In genomic region chr6:109381007-109381746, GRCh38 we compare ENCODE assay signal across 8 cellular contexts. TPM values are rescaled to one million over a fixed set of nuclear protein-coding genes. Genes with fewer than 3 reads are reported as not detected.
A peak's percentile ranks its signal among the peaks of the same experiment; 100 is the strongest.
DNase-seq lines count a peak whose midpoint lies in the region; ATAC-seq and TF ChIP-seq lines count a peak whose summit lies in the region.

No MANE protein-coding gene starts in this region.

- H3K27me3 Mint-ChIP-seq in MCF 10A (ENCODE audit: insufficient read depth, unreplicated experiment) (no peaks in the 10 kb centered on the region), memory B cell (no peaks in the 10 kb centered on the region)

- CTCF ChIA-PET in MCF 10A (lab: Yijun Ruan, JAX), result interaction anchor here (0.6 to 5.7 kb wide), 3 partner anchors 60 to 194 kb away, joined by 5 to 80 read pairs (median 25); partner anchors contain the start of genes PPIL6 and SMPD2

- H3K27ac Mint-ChIP-seq in MCF 10A (ENCODE audit: low read depth, unreplicated experiment), result peak overlapping the region; percentile 100
- H3K27ac Mint-ChIP-seq in memory B cell, result peak overlapping the region; percentile 98

- no peaks in the 10 kb centered on the region for H3K9me3 ChIP-seq in vagina

- TF ChIP-seq POLR2A in vagina (IDR thresholded peaks at IDR 0.05), result no peak

- intact Hi-C loops in MCF 10A (cut with micrococcal nuclease) (loop anchor here (5.0 kb wide), 3 partner anchors 76 to 839 kb away; partner anchors contain the start of gene MICAL1), vagina (cut with DNase I) (loop anchor here (5.0 to 10.0 kb wide), 2 partner anchors 61 to 826 kb away; partner anchors contain the start of genes PPIL6 and SMPD2)

- POLR2A ChIA-PET in MCF 10A (lab: Yijun Ruan, JAX), result interaction anchor here (0.5 to 5.6 kb wide), 9 partner anchors 14 to 1140 kb away, joined by 3 to 94 read pairs (median 13); partner anchors contain the start of genes CEP57L1, PPIL6, SESN1 and SMPD2

- peak overlapping the region; percentile 88 for H3K4me3 Mint-ChIP-seq in MCF 10A (ENCODE audit: unreplicated experiment)
- peak overlapping the region; percentile 98 for H3K4me3 Mint-ChIP-seq in memory B cell

- DNase-seq in activated naive CD4-positive, alpha-beta T cell treated with Interleukin-2 at 50 U/mL for 16 hours, result peak; percentile 12
- no peak for DNase-seq in activated naive CD4-positive, alpha-beta T cell treated with anti-CD3 and anti-CD28 coated beads, Interleukin-2, amount 50 U/mL, for 16 hours
- DNase-seq in NCI-H345 (lab: John Stamatoyannopoulos, UW), result peak; percentile 43
- DNase-seq in MCF 10A (ENCODE audit: unreplicated experiment), result peak; percentile 49
- peak; percentile 7 to 15 for DNase-seq in memory B cell (ENCODE audit: low spot score in 2 of 2)
- no peak for DNase-seq in vagina (ENCODE audit: extremely low spot score in 2 of 2)
- no peak for DNase-seq in middle frontal gyrus (ENCODE audit: extremely low spot score, low spot score)
- no peak for DNase-seq in left lobe of liver (ENCODE audit: low spot score)

- TSS peak; percentile 32 for BruUV-seq in MCF 10A (replicated peaks; lab: Mats Ljungman, UMichigan)

- H3K4me1 Mint-ChIP-seq in MCF 10A (ENCODE audit: insufficient read depth, unreplicated experiment) (peaks cover 37% of the 10 kb centered on the region), memory B cell (peaks cover 32% of the 10 kb centered on the region)

- no peaks in the 10 kb centered on the region for H3K9me3 Mint-ChIP-seq in MCF 10A (ENCODE audit: unreplicated experiment)
- H3K9me3 Mint-ChIP-seq in memory B cell, result no peaks in the 10 kb centered on the region

- H3K4me1 ChIP-seq in vagina, result peaks cover 60% of the 10 kb centered on the region

- H3K36me3 Mint-ChIP-seq in MCF 10A (ENCODE audit: insufficient read depth, unreplicated experiment) (peaks cover 38% of the 10 kb centered on the region), memory B cell (peaks cover 16% of the 10 kb centered on the region)

- no peaks in the 10 kb centered on the region for H3K27me3 ChIP-seq in vagina

- H3K36me3 ChIP-seq in vagina, result peaks cover 0 to 22% of the 10 kb centered on the region in 2 donors

- H3K27ac ChIP-seq in vagina, result peak overlapping the region; percentile 98

- peak overlapping the region; percentile 87 to 98 for H3K4me3 ChIP-seq in vagina

- no peak for TF ChIP-seq CTCF in MCF 10A (IDR thresholded peaks at IDR 0.05; ENCODE audit: unreplicated experiment)
- no peak for TF ChIP-seq CTCF in vagina (IDR thresholded peaks at IDR 0.05)

- peak; percentile 3 for ATAC-seq in memory B cell (ENCODE audit: low read depth)
- ATAC-seq in left lobe of liver, result no peak

RNA-seq across cellular contexts. Expression of gene CD164, which starts 1.1 kb away (rescaled TPM):
- total RNA-seq in MCF 10A (2022) (156 and 172 TPM in 2 replicates), vagina (115 TPM), left lobe of liver (130 TPM)

RNA-seq across cellular contexts. Expression of gene PPIL6, which starts 59.3 kb away (rescaled TPM):
- total RNA-seq in MCF 10A (2022) (3.9 and 6.5 TPM in 2 replicates), vagina (3.9 TPM), left lobe of liver (0.30 TPM)

RNA-seq across cellular contexts. Expression of gene SMPD2, which starts 59.3 kb away (rescaled TPM):
- total RNA-seq in MCF 10A (2022), result 17.7 and 19.9 TPM in 2 replicates
- total RNA-seq in vagina, result 21.4 TPM
- 4.7 TPM for total RNA-seq in left lobe of liver

Comparison
In these comparisons a context has a peak if more than half of its experiments do, and no peak if none do; other contexts are left out.
1. DNase-seq: peak in activated naive CD4-positive, alpha-beta T cell treated with Interleukin-2 at 50 U/mL for 16 hours (single experiment), NCI-H345 (single experiment), MCF 10A (single experiment) and memory B cell (2 of 2); none in activated naive CD4-positive, alpha-beta T cell treated with anti-CD3 and anti-CD28 coated beads, Interleukin-2, amount 50 U/mL, for 16 hours (single experiment), vagina (0 of 2), middle frontal gyrus (single experiment) and left lobe of liver (single experiment).